In the genomic region with DNA sequence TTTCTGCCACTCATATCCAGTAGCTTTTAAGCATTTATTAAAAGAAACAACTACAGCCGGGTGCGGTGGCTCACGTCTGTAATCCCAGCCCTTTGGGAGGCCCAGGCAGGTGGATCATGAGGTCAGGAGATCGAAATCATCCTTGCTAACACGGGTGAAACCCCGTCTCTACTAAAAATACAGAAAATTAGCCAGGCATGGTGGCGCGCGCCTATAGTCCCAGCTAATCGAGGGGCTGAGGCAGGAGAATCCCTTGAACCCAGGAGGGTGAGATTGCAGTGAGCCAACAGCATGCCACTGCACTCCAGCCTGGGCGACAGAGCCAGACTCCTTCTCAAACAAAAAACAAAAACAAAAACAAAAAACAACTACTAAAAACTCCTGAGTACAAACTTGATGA, we compare ENCODE assay signal across 7 cellular contexts.
"Had no signal": no experiment of that assay in that cellular context is flagged by ENCODE, and none has a peak within 500 bp of the region (broad histone marks: within the 10 kb centered on the region; RNA-seq: fewer than 3 reads in every experiment).

No MANE protein-coding gene starts in this region.

- ATAC-seq: GM12878 had no signal

- DNase-seq: GDM1, GF-D8 had no signal

- FAIRE-seq: GM12878, GM12891, GM12892, GM18507, GM19239 had no signal

- H3K4me3 ChIP-seq: GM12878 had no signal
